In the genomic region with DNA sequence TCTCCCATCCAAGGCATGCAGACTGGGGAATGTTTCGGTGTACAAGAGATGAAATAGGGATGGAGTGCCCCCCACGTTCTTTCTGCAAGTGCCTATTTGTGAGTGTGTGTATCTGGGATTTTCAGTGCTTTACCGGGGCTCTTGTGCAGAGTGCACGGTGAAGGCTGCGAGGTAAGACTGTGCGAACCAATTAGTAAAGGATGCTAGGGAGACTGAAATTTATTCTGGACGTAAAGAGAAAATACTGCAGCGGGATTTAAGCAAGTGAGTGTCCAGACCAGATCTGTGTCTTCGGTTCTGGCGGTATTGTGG, we compare ENCODE assay signal across 8 cellular contexts. TPM values are rescaled to one million over a fixed set of nuclear protein-coding genes. Genes with fewer than 3 reads are reported as not detected.
DNase-seq lines count a peak whose midpoint lies in the region; ATAC-seq and TF ChIP-seq lines count a peak whose summit lies in the region.

No MANE protein-coding gene starts in this region.

- H3K36me3 ChIP-seq in adipocyte (ENCODE audit: control insufficient read depth, insufficient read depth, low read length, severe bottlenecking) (no peaks in the 10 kb centered on the region), upper lobe of left lung (no peaks in the 10 kb centered on the region)

- intact Hi-C loops in lower leg skin (cut with DNase I; ENCODE audit: low total_unique reads) = no loop called here

- peaks cover 27% of the 10 kb centered on the region for H3K27me3 Mint-ChIP-seq in activated CD8-positive, alpha-beta memory T cell treated with anti-CD3 and anti-CD28 coated beads, Interleukin-2, amount 10 ng/mL, durations not matched to agents 7 days and 5 days

- H3K9ac ChIP-seq in adipocyte (ENCODE audit: low read length) = peak overlapping the region; percentile 92

- peaks cover 11% of the 10 kb centered on the region for H3K36me3 Mint-ChIP-seq in activated CD8-positive, alpha-beta memory T cell treated with anti-CD3 and anti-CD28 coated beads, Interleukin-2, amount 10 ng/mL, durations not matched to agents 7 days and 5 days

- H3K27me3 ChIP-seq in adipocyte (replicated peaks; ENCODE audit: control insufficient read depth, insufficient read depth, low read length) = no peaks in the 10 kb centered on the region
- H3K27me3 ChIP-seq in upper lobe of left lung = no peaks in the 10 kb centered on the region

- TF ChIP-seq EP300 in upper lobe of left lung (IDR thresholded peaks at IDR 0.05) = no peak

- H3K4me1 ChIP-seq in adipocyte (ENCODE audit: control insufficient read depth, insufficient read depth, low read length) (peaks cover 30% of the 10 kb centered on the region), upper lobe of left lung (peaks cover 26 to 36% (median 30%) of the 10 kb centered on the region in 4 donors)

- 3% methylated on average over 10 of the region's 10 CpGs for WGBS in lower leg skin, 2 donors
- 0 to 1% methylated on average over 10 of the region's 10 CpGs for WGBS in upper lobe of left lung, 2 donors

- peaks cover 3% of the 10 kb centered on the region for H3K9me3 Mint-ChIP-seq in activated CD8-positive, alpha-beta memory T cell treated with anti-CD3 and anti-CD28 coated beads, Interleukin-2, amount 10 ng/mL, durations not matched to agents 7 days and 5 days (ENCODE audit: low read depth)

- DNase-seq in activated CD8-positive, alpha-beta memory T cell treated with anti-CD3 and anti-CD28 coated beads, Interleukin-2, amount 10 ng/mL, durations not matched to agents 7 days and 5 days = no peak
- no peak for DNase-seq in activated CD8-positive, alpha-beta memory T cell treated with anti-CD3 and anti-CD28 coated beads, Interleukin-2, amount 50 U/mL, for 4 hours
- DNase-seq in adipocyte (ENCODE audit: low read depth) (no peak), lower leg skin (ENCODE audit: low spot score in 2 of 2) (no peak), upper lobe of left lung (no peak), dermis blood vessel endothelial cell (no peak), NCI-H510A treated with DMSO at 0.1 percent for 48 hours (lab: John Stamatoyannopoulos, UW) (no peak)

- H3K4me3 ChIP-seq in adipocyte (ENCODE audit: low read length) = peak overlapping the region; percentile 92
- H3K4me3 ChIP-seq in lower leg skin (ENCODE audit: low read depth, poor library complexity, severe bottlenecking) = peak overlapping the region; percentile 84
- H3K4me3 ChIP-seq in upper lobe of left lung = peak overlapping the region; percentile 14 to 92 (median 71)

- peaks cover 29% of the 10 kb centered on the region for H3K4me1 Mint-ChIP-seq in activated CD8-positive, alpha-beta memory T cell treated with anti-CD3 and anti-CD28 coated beads, Interleukin-2, amount 10 ng/mL, durations not matched to agents 7 days and 5 days

- TF ChIP-seq CTCF in lower leg skin (IDR thresholded peaks at IDR 0.05) = no peak
- TF ChIP-seq CTCF in upper lobe of left lung (IDR thresholded peaks at IDR 0.05) = no peak

- CTCF ChIA-PET in activated CD8-positive, alpha-beta memory T cell treated with anti-CD3 and anti-CD28 coated beads, Interleukin-2, amount 10 ng/mL, durations not matched to agents 7 days and 5 days (lab: Charles Lee) = interaction anchor here (0.7 to 2.9 kb wide), 2 partner anchors 125 to 151 kb away, joined by 3 to 15 read pairs; a partner anchor contains a TSS

- H3K4me3 Mint-ChIP-seq in activated CD8-positive, alpha-beta memory T cell treated with anti-CD3 and anti-CD28 coated beads, Interleukin-2, amount 10 ng/mL, durations not matched to agents 7 days and 5 days = peak overlapping the region; percentile 75

- H3K9me3 ChIP-seq in adipocyte (ENCODE audit: control insufficient read depth, low read length) (no peaks in the 10 kb centered on the region), upper lobe of left lung (no peaks in the 10 kb centered on the region)

- TF ChIP-seq POLR2A in lower leg skin (IDR thresholded peaks at IDR 0.05) = no peak
- TF ChIP-seq POLR2A in upper lobe of left lung (IDR thresholded peaks at IDR 0.05) = no peak

- peak; percentile 59 for ATAC-seq in activated CD8-positive, alpha-beta memory T cell treated with anti-CD3 and anti-CD28 coated beads, Interleukin-2, amount 10 ng/mL, durations not matched to agents 7 days and 5 days
- ATAC-seq in HG03139 (IDR thresholded peaks at IDR 0.05; ENCODE audit: unreplicated experiment) (peak; percentile 6), upper lobe of left lung (ENCODE audit: low FRiP score in 2 of 2) (no peak)

- H3K27ac Mint-ChIP-seq in activated CD8-positive, alpha-beta memory T cell treated with anti-CD3 and anti-CD28 coated beads, Interleukin-2, amount 10 ng/mL, durations not matched to agents 7 days and 5 days = peak overlapping the region; percentile 79

- peak overlapping the region; percentile 94 to 97 (median 95) for H3K27ac ChIP-seq in upper lobe of left lung

RNA-seq across cellular contexts. Expression of a gene that starts 0.3 kb away (rescaled TPM):
- 1 to 10 TPM; 2.8 to 5.9 TPM for total RNA-seq in activated CD8-positive, alpha-beta memory T cell treated with anti-CD3 and anti-CD28 coated beads, Interleukin-2, amount 10 ng/mL, durations not matched to agents 7 days and 5 days
- total RNA-seq in lower leg skin = 10 to 100 TPM; 32.5 to 44.3 (median 42.8) TPM
- 10 to 100 TPM; 13.6 to 52.4 (median 35.7) TPM for total RNA-seq in upper lobe of left lung
- total RNA-seq in dermis blood vessel endothelial cell = 12.4 and 12.9 TPM in 2 replicates

Comparison
In these comparisons a context has a peak if more than half of its experiments do, and no peak if none do; other contexts are left out.
1. ATAC-seq: peak in activated CD8-positive, alpha-beta memory T cell treated with anti-CD3 and anti-CD28 coated beads, Interleukin-2, amount 10 ng/mL, durations not matched to agents 7 days and 5 days (single experiment) and HG03139 (single experiment); none in upper lobe of left lung (0 of 2).
2. Peak in every context shown above with its lines, with median percentiles within 50 percentile points of each other: H3K4me3 ChIP-seq.